Comparison of ENCODE assay signal across 21 cellular contexts in the genomic region with DNA sequence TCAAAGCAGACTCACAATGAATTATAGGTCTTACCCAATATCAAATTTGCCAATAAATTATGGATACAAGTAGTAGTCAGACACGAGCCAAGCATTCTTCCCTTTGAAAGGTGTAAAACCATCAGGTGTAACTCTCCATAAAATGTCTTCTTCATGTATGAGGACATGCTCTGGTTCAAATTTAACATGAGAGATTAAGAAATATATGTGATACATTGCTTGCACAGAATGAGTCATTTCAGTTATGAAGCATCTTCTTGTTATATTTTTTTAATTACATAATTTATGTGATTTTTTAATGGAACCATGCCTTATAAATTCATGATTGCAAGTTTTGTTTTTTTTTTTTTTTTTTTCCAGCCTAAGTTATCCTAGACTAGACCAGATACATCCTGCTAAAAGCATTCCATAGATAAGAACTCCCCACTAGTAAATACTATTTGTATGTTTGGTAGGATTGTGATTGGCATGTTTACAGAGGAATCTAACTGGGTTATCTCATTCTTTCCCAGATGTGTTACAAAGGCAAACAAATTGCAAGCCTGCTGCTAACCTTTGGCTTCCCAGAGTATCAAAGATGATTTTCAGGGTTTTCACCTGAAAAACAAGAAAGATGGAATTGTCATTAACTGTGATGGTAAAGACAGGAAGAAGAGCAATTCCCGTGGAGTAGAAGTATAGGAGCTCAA.
DNase-seq lines count a peak whose midpoint lies in the region; ATAC-seq, FAIRE-seq and TF ChIP-seq lines count a peak whose summit lies in the region.
"Had no signal": no experiment of that assay in that cellular context is flagged by ENCODE, and none has a peak within 500 bp of the region (broad histone marks: within the 10 kb centered on the region; RNA-seq: fewer than 3 reads in every experiment).

No MANE protein-coding gene starts in this region.

- H2BK5ac ChIP-seq in H1 (ENCODE audit: low read depth, low read length), result no peak overlapping the region
- no peak overlapping the region for H2BK5ac ChIP-seq in mesenchymal stem cell (ENCODE audit: low read depth, low read length, poor library complexity, severe bottlenecking)

- no peak overlapping the region for H2BK12ac ChIP-seq in H1 (ENCODE audit: low read depth, low read length)
- no peak overlapping the region for H2BK12ac ChIP-seq in mesenchymal stem cell (ENCODE audit: low read length in 2 of 2)

- no peaks in the 10 kb centered on the region for H3K36me3 Mint-ChIP-seq in CD4-positive, alpha-beta T cell (ENCODE audit: low read depth)
- H3K36me3 Mint-ChIP-seq: T-cell had no signal

- H3K23me2 ChIP-seq in H1 (ENCODE audit: low read depth, low read length), result no peaks in the 10 kb centered on the region

- no peak overlapping the region for H4K91ac ChIP-seq in H1 (replicated peaks; ENCODE audit: insufficient read length, low read length)
- no peak overlapping the region for H4K91ac ChIP-seq in mesenchymal stem cell (ENCODE audit: low read length)

- POLR2A ChIA-PET in PC-3 (lab: Charles Lee; ENCODE audit: unreplicated experiment), result no interaction called here
- POLR2A ChIA-PET in H1 (lab: Charles Lee; ENCODE audit: partially characterized antibody), result no interaction called here
- POLR2A ChIA-PET in CD4-positive, alpha-beta T cell (lab: Charles Lee), result no interaction called here

- H3K9me3 Mint-ChIP-seq in CD4-positive, alpha-beta T cell, result no peaks in the 10 kb centered on the region
- H3K9me3 Mint-ChIP-seq: activated T-helper 17 cell treated with anti-CD3 and anti-CD28 coated beads, Interleukin-2, amount 50 U/mL, for 72 hours; T-cell had no signal

- H3K9me3 ChIP-seq in PC-3 (ENCODE audit: low read length) (no peaks in the 10 kb centered on the region), H1 (ENCODE audit: insufficient read depth in 2 of 2, low read depth in 1 of 2, low read length in 1 of 2) (no peaks in the 10 kb centered on the region), mesenchymal stem cell (ENCODE audit: control insufficient read depth, low read length) (no peaks in the 10 kb centered on the region), mucosa of descending colon (no peaks in the 10 kb centered on the region)
- no peaks in the 10 kb centered on the region for H3K9me3 ChIP-seq in CD4-positive, alpha-beta T cell (ENCODE audit: control insufficient read depth, low read length)
- H3K9me3 ChIP-seq: right lobe of liver had no signal

- no peak for TF ChIP-seq EP300 in H1 (IDR thresholded peaks at IDR 0.05; ENCODE audit: borderline replicate concordance in 1 of 2, low read depth in 2 of 2, low read length in 2 of 2)

- no peaks in the 10 kb centered on the region for H3K79me2 ChIP-seq in PC-3 (ENCODE audit: low read length)
- H3K79me2 ChIP-seq in H1 (ENCODE audit: control insufficient read depth in 1 of 2, insufficient read depth in 2 of 2, low read length in 2 of 2), result 0 out of 4 replicates have a peak, but pooled peaks cover 0 to 4% of the 10 kb centered on the region in 2 experiments

- no peak for TF ChIP-seq CTCF in PC-3 (conservative IDR thresholded peaks at IDR 0.05; ENCODE audit: low read depth, low read length)
- no peak for TF ChIP-seq CTCF in H1 (IDR thresholded peaks at IDR 0.05; ENCODE audit: control extremely low read depth in 1 of 3, insufficient read depth in 1 of 3, low read depth in 1 of 3, low read length in 3 of 3)
- TF ChIP-seq CTCF in CD4-positive, alpha-beta T cell (IDR thresholded peaks at IDR 0.05), result no peak
- TF ChIP-seq CTCF in mucosa of descending colon (IDR thresholded peaks at IDR 0.05), result no peak

- no peak overlapping the region for H3K56ac ChIP-seq in H1 (replicated peaks; ENCODE audit: insufficient read length, low read depth, low read length)

- H3K14ac ChIP-seq in H1 (ENCODE audit: insufficient read length) (no peak overlapping the region), mesenchymal stem cell (ENCODE audit: low read length in 2 of 2) (no peak overlapping the region)

- BruUV-seq in PC-3 (replicated peaks; lab: Mats Ljungman, UMichigan), result no TSS peak

- no peak overlapping the region for H3K18ac ChIP-seq in H1 (ENCODE audit: extremely low read depth, low read length)
- no peak overlapping the region for H3K18ac ChIP-seq in mesenchymal stem cell (ENCODE audit: low read depth in 1 of 2, low read length in 2 of 2)

- peak; percentile 36 for ATAC-seq in PC-3
- no peak for ATAC-seq in CD4-positive, alpha-beta T cell (ENCODE audit: poor library complexity)
- ATAC-seq in mucosa of descending colon, result no peak
- ATAC-seq: activated T-helper 17 cell treated with anti-CD3 and anti-CD28 coated beads, Interleukin-2, amount 50 U/mL, for 72 hours; T-cell had no signal

- intact Hi-C loops in PC-3 (cut with micrococcal nuclease) (no loop called here), mucosa of descending colon (cut with DNase I, micrococcal nuclease) (no loop called here)
- intact Hi-C loops in CD4-positive, alpha-beta T cell (cut with DNase I, micrococcal nuclease), result no loop called here

- peak; percentile 3 for DNase-seq in EL
- peak; percentile 19 for DNase-seq in PC-3
- no peak for DNase-seq in H1 (ENCODE audit: low read depth in 1 of 2, low spot score in 2 of 2)
- peak; percentile 59 for DNase-seq in mesenchymal stem cell
- no peak for DNase-seq in CD4-positive, alpha-beta T cell
- no peak for DNase-seq in activated CD8-positive, alpha-beta memory T cell treated with anti-CD3 and anti-CD28 coated beads, Interleukin-2, amount 50 U/mL, for 4 hours
- DNase-seq in NCI-H146 (lab: John Stamatoyannopoulos, UW), result no peak
- DNase-seq in mucosa of descending colon, result no peak
- DNase-seq: erythroblast; GF-D8; head of caudate nucleus; MV-4-11; NCI-H2081 treated with DMSO at 0.1 percent for 48 hours; occipital lobe; right lobe of liver; stimulated activated CD4-positive, alpha-beta T cell treated with anti-CD3 and anti-CD28 coated beads, Interleukin-4, amount 100 ng/mL, for 24 hours; stimulated activated CD8-positive, alpha-beta memory T cell treated with anti-CD3 and anti-CD28 coated beads, Interleukin-4, amount 100 ng/mL, for 48 hours; T-cell; WERI-Rb-1 had no signal

- H3K9me2 ChIP-seq in PC-3 (replicated peaks; ENCODE audit: low read length), result no peaks in the 10 kb centered on the region

- H2BK120ac ChIP-seq in H1 (replicated peaks; ENCODE audit: low read depth, low read length), result no peak overlapping the region
- H2BK120ac ChIP-seq in mesenchymal stem cell (ENCODE audit: low read depth, low read length), result no peak overlapping the region

- H3K9ac ChIP-seq in PC-3 (ENCODE audit: low read length), result no peak overlapping the region; the same call in 1 of the 2 replicates
- H3K9ac ChIP-seq in H1 (replicated peaks in 1 of 4; ENCODE audit: extremely low read depth in 1 of 4, low read depth in 3 of 4, low read length in 3 of 4), result no peak overlapping the region
- H3K9ac ChIP-seq in mesenchymal stem cell (ENCODE audit: low read length), result peak overlapping the region; percentile 6

- H4K20me1 ChIP-seq in PC-3 (ENCODE audit: low read length), result no peaks in the 10 kb centered on the region
- no peaks in the 10 kb centered on the region for H4K20me1 ChIP-seq in H1 (replicated peaks in 1 of 2; ENCODE audit: control insufficient read depth in 1 of 2, insufficient read depth in 2 of 2, low read length in 2 of 2)

- no peak overlapping the region for H3K4me3 Mint-ChIP-seq in CD4-positive, alpha-beta T cell
- H3K4me3 Mint-ChIP-seq: activated T-helper 17 cell treated with anti-CD3 and anti-CD28 coated beads, Interleukin-2, amount 50 U/mL, for 72 hours; T-cell had no signal

- H3K4me2 ChIP-seq in PC-3 (ENCODE audit: low read length), result peak overlapping the region; percentile 41
- H3K4me2 ChIP-seq in H1 (ENCODE audit: insufficient read depth in 1 of 2, low read depth in 2 of 2, low read length in 2 of 2), result peak overlapping the region; percentile 51 to 63; a peak in 2 of 4 replicates
- no peak overlapping the region for H3K4me2 ChIP-seq in mesenchymal stem cell (ENCODE audit: low read length, poor library complexity, severe bottlenecking)

- H3K36me3 ChIP-seq in PC-3 (ENCODE audit: low read depth, low read length), result no peaks in the 10 kb centered on the region
- no peaks in the 10 kb centered on the region for H3K36me3 ChIP-seq in H1 (ENCODE audit: control insufficient read depth in 2 of 4, insufficient read depth in 4 of 4, low read length in 3 of 4)
- no peaks in the 10 kb centered on the region for H3K36me3 ChIP-seq in mesenchymal stem cell (ENCODE audit: control insufficient read depth in 1 of 2, insufficient read depth in 2 of 2, low read depth in 1 of 2, low read length in 2 of 2)
- H3K36me3 ChIP-seq in mucosa of descending colon (ENCODE audit: low read depth), result no peaks in the 10 kb centered on the region
- H3K36me3 ChIP-seq: right lobe of liver, WERI-Rb-1 had no signal

- no peaks in the 10 kb centered on the region for H3K4me1 Mint-ChIP-seq in CD4-positive, alpha-beta T cell (ENCODE audit: low read depth)
- H3K4me1 Mint-ChIP-seq: activated T-helper 17 cell treated with anti-CD3 and anti-CD28 coated beads, Interleukin-2, amount 50 U/mL, for 72 hours; T-cell had no signal

- H3K23ac ChIP-seq in H1 (ENCODE audit: insufficient read length) (no peak overlapping the region), mesenchymal stem cell (ENCODE audit: low read length in 2 of 2) (no peak overlapping the region)

- no peak for TF ChIP-seq RAD21 in H1 (IDR thresholded peaks at IDR 0.05 in 1 of 2, conservative IDR thresholded peaks at IDR 0.05 in 1 of 2; ENCODE audit: low read depth in 2 of 2, low read length in 2 of 2)

- H4K5ac ChIP-seq in H1 (ENCODE audit: insufficient read length, low read depth, low read length), result no peak overlapping the region

- CTCF ChIA-PET in PC-3 (lab: Charles Lee), result no interaction called here
- CTCF ChIA-PET in H1 (lab: Charles Lee; ENCODE audit: partially characterized antibody), result no interaction called here
- CTCF ChIA-PET in CD4-positive, alpha-beta T cell (lab: Charles Lee), result no interaction called here

- H3F3A ChIP-seq in PC-3 (ENCODE audit: low read length, unreplicated experiment), result peaks cover 7% of the 10 kb centered on the region

- no peak overlapping the region for H3K27ac Mint-ChIP-seq in CD4-positive, alpha-beta T cell
- H3K27ac Mint-ChIP-seq: activated T-helper 17 cell treated with anti-CD3 and anti-CD28 coated beads, Interleukin-2, amount 50 U/mL, for 72 hours; T-cell had no signal

- H3K4me3 ChIP-seq in PC-3 (ENCODE audit: low read length) (no peak overlapping the region; the same call in 1 of the 2 replicates), H1 (ENCODE audit: extremely low read depth in 1 of 4, insufficient read depth in 2 of 4, low read depth in 3 of 4, low read length in 4 of 4) (no peak overlapping the region), mesenchymal stem cell (ENCODE audit: insufficient read depth in 1 of 2, low read depth in 1 of 2, low read length in 2 of 2) (peak overlapping the region in 1 of 2 experiments; percentile 31), mucosa of descending colon (no peak overlapping the region)
- H3K4me3 ChIP-seq: right lobe of liver had no signal

- H3K79me1 ChIP-seq in H1 (ENCODE audit: low read depth, low read length) (no peaks in the 10 kb centered on the region), mesenchymal stem cell (replicated peaks; ENCODE audit: low read length, poor library complexity, severe bottlenecking) (no peaks in the 10 kb centered on the region)

- H2AK5ac ChIP-seq in H1 (ENCODE audit: low read depth, low read length), result no peak overlapping the region
- H2AK5ac ChIP-seq in mesenchymal stem cell (ENCODE audit: low read length, severe bottlenecking), result no peak overlapping the region

- peak overlapping the region; percentile 69 for H3K27ac ChIP-seq in PC-3 (ENCODE audit: low read length)
- H3K27ac ChIP-seq in H1 (ENCODE audit: low read depth, low read length), result no peak overlapping the region
- peak overlapping the region; percentile 69 for H3K27ac ChIP-seq in mesenchymal stem cell (ENCODE audit: low read length, poor library complexity, severe bottlenecking)
- H3K27ac ChIP-seq in CD4-positive, alpha-beta T cell (ENCODE audit: low read depth, low read length), result no peak overlapping the region
- H3K27ac ChIP-seq: right lobe of liver, WERI-Rb-1 had no signal

- H3K27me3 Mint-ChIP-seq in CD4-positive, alpha-beta T cell, result no peaks in the 10 kb centered on the region
- H3K27me3 Mint-ChIP-seq: activated T-helper 17 cell treated with anti-CD3 and anti-CD28 coated beads, Interleukin-2, amount 50 U/mL, for 72 hours; T-cell had no signal

- no peak overlapping the region for H2AFZ ChIP-seq in PC-3 (ENCODE audit: low read length)
- no peak overlapping the region for H2AFZ ChIP-seq in H1 (ENCODE audit: low read length)
- no peak overlapping the region for H2AFZ ChIP-seq in mesenchymal stem cell (ENCODE audit: low read depth, low read length)

- H2BK15ac ChIP-seq in H1 (ENCODE audit: low read length) (no peak overlapping the region), mesenchymal stem cell (ENCODE audit: low read depth, poor library complexity, severe bottlenecking) (no peak overlapping the region)

- TF ChIP-seq POLR2A in H1 (IDR thresholded peaks at IDR 0.05; ENCODE audit: control extremely low read depth in 1 of 2, low read depth in 2 of 2, low read length in 2 of 2), result no peak

- peaks cover 25% of the 10 kb centered on the region for H3K4me1 ChIP-seq in PC-3 (ENCODE audit: insufficient read depth, low read length)
- H3K4me1 ChIP-seq in H1 (replicated peaks in 1 of 4; ENCODE audit: control insufficient read depth in 3 of 4, insufficient read depth in 4 of 4, low read length in 3 of 4), result peaks cover 0 to 3% (median 0%) of the 10 kb centered on the region in 4 experiments; a peak in 1 of 7 replicates
- peaks cover 4% of the 10 kb centered on the region for H3K4me1 ChIP-seq in mesenchymal stem cell (ENCODE audit: control insufficient read depth, insufficient read depth, low read depth, low read length)
- no peaks in the 10 kb centered on the region for H3K4me1 ChIP-seq in mucosa of descending colon (ENCODE audit: low read depth)
- H3K4me1 ChIP-seq: right lobe of liver had no signal

- H3K4ac ChIP-seq in H1 (replicated peaks; ENCODE audit: insufficient read length, low read depth, low read length) (no peak overlapping the region), mesenchymal stem cell (ENCODE audit: low read depth in 1 of 2, low read length in 2 of 2) (no peak overlapping the region)

- WGBS in H1 (ENCODE audit: extremely low coverage in 1 of 2, insufficient coverage in 1 of 2, insufficient read length in 1 of 2, insufficient replicate concordance in 2 of 2, low coverage in 1 of 2, low lambda C conversion rate in 2 of 2, missing lambda C conversion rate in 1 of 2), 2 experiments, result 76% methylated on average over 2 of the region's 2 CpGs; no CpG with 5 or more reads in 1 of the 2 experiments
- WGBS in mesenchymal stem cell, result 25% methylated on average over 1 of the region's 2 CpGs

- peak; percentile 65 for FAIRE-seq in H1 (lab: Jason Lieb, UNC)
- FAIRE-seq: GM12892 had no signal

- H3K27me3 ChIP-seq in PC-3 (ENCODE audit: low read length), result no peaks in the 10 kb centered on the region
- no peaks in the 10 kb centered on the region for H3K27me3 ChIP-seq in H1 (replicated peaks in 1 of 4; ENCODE audit: control insufficient read depth in 3 of 4, extremely low read depth in 1 of 4, insufficient read depth in 3 of 4, low read length in 3 of 4)
- no peaks in the 10 kb centered on the region for H3K27me3 ChIP-seq in mesenchymal stem cell (ENCODE audit: control insufficient read depth in 1 of 2, insufficient read depth in 1 of 2, low read length in 2 of 2)
- no peaks in the 10 kb centered on the region for H3K27me3 ChIP-seq in CD4-positive, alpha-beta T cell (ENCODE audit: control insufficient read depth, insufficient read depth, low read length)
- H3K27me3 ChIP-seq: right lobe of liver had no signal

- no peak overlapping the region for H2BK20ac ChIP-seq in H1 (ENCODE audit: low read length)

- H4K8ac ChIP-seq in H1 (ENCODE audit: extremely low read depth, insufficient read depth, low read length) (no peak overlapping the region), mesenchymal stem cell (ENCODE audit: low read length) (no peak overlapping the region)

Comparison
In these comparisons a context has a peak if more than half of its experiments do, and no peak if none do; other contexts are left out.
1. DNase-seq: peak in EL (single experiment), PC-3 (single experiment) and mesenchymal stem cell (single experiment); none in H1 (0 of 2), CD4-positive, alpha-beta T cell (0 of 10), activated CD8-positive, alpha-beta memory T cell treated with anti-CD3 and anti-CD28 coated beads, Interleukin-2, amount 50 U/mL, for 4 hours (single experiment), NCI-H146 (single experiment) and mucosa of descending colon (0 of 3).
2. H3K27ac ChIP-seq: peak in PC-3 (single experiment) and mesenchymal stem cell (single experiment); none in H1 (single experiment) and CD4-positive, alpha-beta T cell (single experiment).